1 cellular context compared by ENCODE assay signal in the genomic region with DNA sequence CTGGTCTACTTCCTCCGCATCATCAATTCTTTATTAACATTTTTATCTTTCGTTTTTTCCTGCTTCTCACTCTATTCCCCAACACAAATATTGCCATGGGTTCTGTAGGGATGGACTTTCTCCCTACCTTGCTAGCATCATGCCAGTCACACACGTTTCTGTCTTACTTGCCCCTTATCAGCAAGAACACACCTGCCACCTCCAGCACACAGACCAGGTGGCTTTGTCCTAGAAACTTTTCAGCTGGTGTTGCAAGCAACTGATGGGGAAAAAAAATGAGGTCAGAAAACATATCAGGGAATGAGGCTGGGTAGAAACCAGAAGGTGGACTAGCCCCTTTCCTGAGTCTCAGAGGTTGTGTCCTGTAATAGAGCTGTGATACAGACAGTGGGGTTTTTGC.
TF ChIP-seq lines count a peak whose summit lies in the region.

No MANE protein-coding gene starts in this region.

TF ChIP-seq in WTC11, 78 proteins besides CTCF, POLR2A, EP300 and RAD21:
- TF ChIP-seq, protein P1, sequence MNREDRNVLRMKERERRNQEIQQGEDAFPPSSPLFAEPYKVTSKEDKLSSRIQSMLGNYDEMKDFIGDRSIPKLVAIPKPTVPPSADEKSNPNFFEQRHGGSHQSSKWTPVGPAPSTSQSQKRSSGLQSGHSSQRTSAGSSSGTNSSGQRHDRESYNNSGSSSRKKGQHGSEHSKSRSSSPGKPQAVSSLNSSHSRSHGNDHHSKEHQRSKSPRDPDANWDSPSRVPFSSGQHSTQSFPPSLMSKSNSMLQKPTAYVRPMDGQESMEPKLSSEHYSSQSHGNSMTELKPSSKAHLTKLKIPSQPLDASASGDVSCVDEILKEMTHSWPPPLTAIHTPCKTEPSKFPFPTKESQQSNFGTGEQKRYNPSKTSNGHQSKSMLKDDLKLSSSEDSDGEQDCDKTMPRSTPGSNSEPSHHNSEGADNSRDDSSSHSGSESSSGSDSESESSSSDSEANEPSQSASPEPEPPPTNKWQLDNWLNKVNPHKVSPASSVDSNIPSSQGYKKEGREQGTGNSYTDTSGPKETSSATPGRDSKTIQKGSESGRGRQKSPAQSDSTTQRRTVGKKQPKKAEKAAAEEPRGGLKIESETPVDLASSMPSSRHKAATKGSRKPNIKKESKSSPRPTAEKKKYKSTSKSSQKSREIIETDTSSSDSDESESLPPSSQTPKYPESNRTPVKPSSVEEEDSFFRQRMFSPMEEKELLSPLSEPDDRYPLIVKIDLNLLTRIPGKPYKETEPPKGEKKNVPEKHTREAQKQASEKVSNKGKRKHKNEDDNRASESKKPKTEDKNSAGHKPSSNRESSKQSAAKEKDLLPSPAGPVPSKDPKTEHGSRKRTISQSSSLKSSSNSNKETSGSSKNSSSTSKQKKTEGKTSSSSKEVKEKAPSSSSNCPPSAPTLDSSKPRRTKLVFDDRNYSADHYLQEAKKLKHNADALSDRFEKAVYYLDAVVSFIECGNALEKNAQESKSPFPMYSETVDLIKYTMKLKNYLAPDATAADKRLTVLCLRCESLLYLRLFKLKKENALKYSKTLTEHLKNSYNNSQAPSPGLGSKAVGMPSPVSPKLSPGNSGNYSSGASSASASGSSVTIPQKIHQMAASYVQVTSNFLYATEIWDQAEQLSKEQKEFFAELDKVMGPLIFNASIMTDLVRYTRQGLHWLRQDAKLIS (CRISPR knock-in tag; IDR thresholded peaks at IDR 0.05; ENCODE audit: borderline replicate concordance), result no peak
- TF ChIP-seq ZNF121 (CRISPR knock-in tag; IDR thresholded peaks at IDR 0.05) (no peak), TP53 (CRISPR knock-in tag; IDR thresholded peaks at IDR 0.05) (no peak), FOXP4 (CRISPR knock-in tag; IDR thresholded peaks at IDR 0.05) (no peak), MYBL2 (CRISPR knock-in tag; IDR thresholded peaks at IDR 0.05) (no peak), JUN (CRISPR knock-in tag; IDR thresholded peaks at IDR 0.05) (no peak), IRF2 (CRISPR knock-in tag; IDR thresholded peaks at IDR 0.05; ENCODE audit: borderline replicate concordance, low read depth) (no peak), SOX15 (CRISPR knock-in tag; IDR thresholded peaks at IDR 0.05) (no peak), ZNF232 (CRISPR knock-in tag; IDR thresholded peaks at IDR 0.05) (no peak), ZNF416 (CRISPR knock-in tag; IDR thresholded peaks at IDR 0.05) (no peak), ZBTB43 (CRISPR knock-in tag; IDR thresholded peaks at IDR 0.05) (no peak), NR3C1 (CRISPR knock-in tag; conservative IDR thresholded peaks at IDR 0.05; ENCODE audit: low read depth) (no peak), ATF1 (CRISPR knock-in tag; IDR thresholded peaks at IDR 0.05) (no peak), GRHL2 (CRISPR knock-in tag; IDR thresholded peaks at IDR 0.05; ENCODE audit: insufficient replicate concordance, severe bottlenecking) (no peak), TEAD4 (CRISPR knock-in tag; IDR thresholded peaks at IDR 0.05) (no peak), ZNF671 (CRISPR knock-in tag; IDR thresholded peaks at IDR 0.05) (no peak)
- TF ChIP-seq, protein P2, sequence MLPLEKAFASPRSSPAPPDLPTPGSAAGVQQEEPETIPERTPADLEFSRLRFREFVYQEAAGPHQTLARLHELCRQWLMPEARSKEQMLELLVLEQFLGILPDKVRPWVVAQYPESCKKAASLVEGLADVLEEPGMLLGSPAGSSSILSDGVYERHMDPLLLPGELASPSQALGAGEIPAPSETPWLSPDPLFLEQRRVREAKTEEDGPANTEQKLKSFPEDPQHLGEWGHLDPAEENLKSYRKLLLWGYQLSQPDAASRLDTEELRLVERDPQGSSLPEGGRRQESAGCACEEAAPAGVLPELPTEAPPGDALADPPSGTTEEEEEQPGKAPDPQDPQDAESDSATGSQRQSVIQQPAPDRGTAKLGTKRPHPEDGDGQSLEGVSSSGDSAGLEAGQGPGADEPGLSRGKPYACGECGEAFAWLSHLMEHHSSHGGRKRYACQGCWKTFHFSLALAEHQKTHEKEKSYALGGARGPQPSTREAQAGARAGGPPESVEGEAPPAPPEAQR (CRISPR knock-in tag; IDR thresholded peaks at IDR 0.05), result no peak
- TF ChIP-seq, protein P3, sequence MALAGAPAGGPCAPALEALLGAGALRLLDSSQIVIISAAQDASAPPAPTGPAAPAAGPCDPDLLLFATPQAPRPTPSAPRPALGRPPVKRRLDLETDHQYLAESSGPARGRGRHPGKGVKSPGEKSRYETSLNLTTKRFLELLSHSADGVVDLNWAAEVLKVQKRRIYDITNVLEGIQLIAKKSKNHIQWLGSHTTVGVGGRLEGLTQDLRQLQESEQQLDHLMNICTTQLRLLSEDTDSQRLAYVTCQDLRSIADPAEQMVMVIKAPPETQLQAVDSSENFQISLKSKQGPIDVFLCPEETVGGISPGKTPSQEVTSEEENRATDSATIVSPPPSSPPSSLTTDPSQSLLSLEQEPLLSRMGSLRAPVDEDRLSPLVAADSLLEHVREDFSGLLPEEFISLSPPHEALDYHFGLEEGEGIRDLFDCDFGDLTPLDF (CRISPR knock-in tag; IDR thresholded peaks at IDR 0.05), result no peak
- TF ChIP-seq, protein P4, sequence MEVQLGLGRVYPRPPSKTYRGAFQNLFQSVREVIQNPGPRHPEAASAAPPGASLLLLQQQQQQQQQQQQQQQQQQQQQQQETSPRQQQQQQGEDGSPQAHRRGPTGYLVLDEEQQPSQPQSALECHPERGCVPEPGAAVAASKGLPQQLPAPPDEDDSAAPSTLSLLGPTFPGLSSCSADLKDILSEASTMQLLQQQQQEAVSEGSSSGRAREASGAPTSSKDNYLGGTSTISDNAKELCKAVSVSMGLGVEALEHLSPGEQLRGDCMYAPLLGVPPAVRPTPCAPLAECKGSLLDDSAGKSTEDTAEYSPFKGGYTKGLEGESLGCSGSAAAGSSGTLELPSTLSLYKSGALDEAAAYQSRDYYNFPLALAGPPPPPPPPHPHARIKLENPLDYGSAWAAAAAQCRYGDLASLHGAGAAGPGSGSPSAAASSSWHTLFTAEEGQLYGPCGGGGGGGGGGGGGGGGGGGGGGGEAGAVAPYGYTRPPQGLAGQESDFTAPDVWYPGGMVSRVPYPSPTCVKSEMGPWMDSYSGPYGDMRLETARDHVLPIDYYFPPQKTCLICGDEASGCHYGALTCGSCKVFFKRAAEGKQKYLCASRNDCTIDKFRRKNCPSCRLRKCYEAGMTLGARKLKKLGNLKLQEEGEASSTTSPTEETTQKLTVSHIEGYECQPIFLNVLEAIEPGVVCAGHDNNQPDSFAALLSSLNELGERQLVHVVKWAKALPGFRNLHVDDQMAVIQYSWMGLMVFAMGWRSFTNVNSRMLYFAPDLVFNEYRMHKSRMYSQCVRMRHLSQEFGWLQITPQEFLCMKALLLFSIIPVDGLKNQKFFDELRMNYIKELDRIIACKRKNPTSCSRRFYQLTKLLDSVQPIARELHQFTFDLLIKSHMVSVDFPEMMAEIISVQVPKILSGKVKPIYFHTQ (CRISPR knock-in tag; IDR thresholded peaks at IDR 0.05), result no peak
- TF ChIP-seq, protein P5, sequence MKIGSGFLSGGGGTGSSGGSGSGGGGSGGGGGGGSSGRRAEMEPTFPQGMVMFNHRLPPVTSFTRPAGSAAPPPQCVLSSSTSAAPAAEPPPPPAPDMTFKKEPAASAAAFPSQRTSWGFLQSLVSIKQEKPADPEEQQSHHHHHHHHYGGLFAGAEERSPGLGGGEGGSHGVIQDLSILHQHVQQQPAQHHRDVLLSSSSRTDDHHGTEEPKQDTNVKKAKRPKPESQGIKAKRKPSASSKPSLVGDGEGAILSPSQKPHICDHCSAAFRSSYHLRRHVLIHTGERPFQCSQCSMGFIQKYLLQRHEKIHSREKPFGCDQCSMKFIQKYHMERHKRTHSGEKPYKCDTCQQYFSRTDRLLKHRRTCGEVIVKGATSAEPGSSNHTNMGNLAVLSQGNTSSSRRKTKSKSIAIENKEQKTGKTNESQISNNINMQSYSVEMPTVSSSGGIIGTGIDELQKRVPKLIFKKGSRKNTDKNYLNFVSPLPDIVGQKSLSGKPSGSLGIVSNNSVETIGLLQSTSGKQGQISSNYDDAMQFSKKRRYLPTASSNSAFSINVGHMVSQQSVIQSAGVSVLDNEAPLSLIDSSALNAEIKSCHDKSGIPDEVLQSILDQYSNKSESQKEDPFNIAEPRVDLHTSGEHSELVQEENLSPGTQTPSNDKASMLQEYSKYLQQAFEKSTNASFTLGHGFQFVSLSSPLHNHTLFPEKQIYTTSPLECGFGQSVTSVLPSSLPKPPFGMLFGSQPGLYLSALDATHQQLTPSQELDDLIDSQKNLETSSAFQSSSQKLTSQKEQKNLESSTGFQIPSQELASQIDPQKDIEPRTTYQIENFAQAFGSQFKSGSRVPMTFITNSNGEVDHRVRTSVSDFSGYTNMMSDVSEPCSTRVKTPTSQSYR (CRISPR knock-in tag; IDR thresholded peaks at IDR 0.05), result no peak
